In the genomic region with DNA sequence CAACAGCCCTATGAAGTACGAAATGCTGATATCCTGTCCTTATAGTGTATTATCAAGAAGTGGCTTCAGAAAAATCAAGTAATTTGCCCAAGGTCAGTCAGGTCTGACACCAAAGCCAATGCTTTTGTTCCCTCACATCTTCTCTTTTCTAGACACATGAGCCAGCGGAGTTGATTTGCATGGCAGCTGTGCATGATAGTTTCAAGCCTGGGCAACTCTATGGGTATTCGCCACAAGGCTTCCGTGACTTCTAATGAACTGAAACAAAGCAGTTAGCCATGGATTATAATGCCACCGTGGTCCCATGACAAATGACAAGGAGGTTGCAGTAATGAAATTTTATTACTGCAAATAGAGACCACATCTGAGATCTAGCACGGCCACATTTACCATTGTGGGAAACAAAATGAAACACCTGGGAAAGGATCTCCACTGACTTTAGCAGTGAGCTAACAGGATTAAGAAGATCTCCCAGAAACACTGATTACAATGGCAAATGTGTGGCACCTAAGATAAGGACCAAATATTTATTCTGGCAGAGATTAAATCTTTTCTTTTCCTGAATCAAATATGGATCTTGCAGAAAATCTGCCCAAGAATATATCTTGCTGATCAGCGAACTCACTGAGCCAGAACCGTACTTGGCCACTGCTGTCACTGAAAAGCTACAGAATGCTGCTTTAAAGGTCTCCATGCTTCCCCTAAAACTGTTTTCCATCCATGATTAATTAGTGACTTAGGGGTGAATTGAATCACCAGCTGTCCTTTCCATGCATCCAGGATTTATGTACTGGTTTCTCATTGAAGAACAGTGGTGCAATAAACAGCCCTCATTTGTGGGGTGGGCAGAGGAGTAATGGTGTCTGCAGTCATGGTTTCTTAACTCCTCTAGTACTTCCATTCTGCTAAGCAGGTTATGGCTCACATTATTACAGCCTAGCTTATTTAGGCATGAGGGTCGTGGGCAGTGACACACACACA, we compare ENCODE assay signal across 20 cellular contexts.
DNase-seq lines count a peak whose midpoint lies in the region; ATAC-seq and TF ChIP-seq lines count a peak whose summit lies in the region.
"Had no signal": no experiment of that assay in that cellular context is flagged by ENCODE, and none has a peak within 500 bp of the region (broad histone marks: within the 10 kb centered on the region; RNA-seq: fewer than 3 reads in every experiment).

No MANE protein-coding gene starts in this region.

- H3K9me3 ChIP-seq in PC-3 (ENCODE audit: low read length): no peaks in the 10 kb centered on the region
- H3K9me3 ChIP-seq: heart left ventricle, right atrium auricular region had no signal

- no peak overlapping the region for H2AFZ ChIP-seq in PC-3 (ENCODE audit: low read length)

- no peaks in the 10 kb centered on the region for H3K27me3 ChIP-seq in PC-3 (ENCODE audit: low read length)
- H3K27me3 ChIP-seq: cardiac muscle cell, heart left ventricle, right atrium auricular region had no signal

- CTCF ChIA-PET in PC-3 (lab: Charles Lee): no interaction called here

- no peak overlapping the region for H3K4me2 ChIP-seq in PC-3 (ENCODE audit: low read length)

- no peaks in the 10 kb centered on the region for H4K20me1 ChIP-seq in PC-3 (ENCODE audit: low read length)

- POLR2A ChIA-PET in PC-3 (lab: Charles Lee; ENCODE audit: unreplicated experiment): no interaction called here

- no peak overlapping the region for H3K9ac ChIP-seq in PC-3 (ENCODE audit: low read length)

- ATAC-seq in GM19452 (IDR thresholded peaks at IDR 0.05; ENCODE audit: unreplicated experiment) (no peak), GM21360 (IDR thresholded peaks at IDR 0.05; ENCODE audit: unreplicated experiment) (no peak), PC-3 (no peak)
- ATAC-seq: activated CD8-positive, alpha-beta memory T cell treated with anti-CD3 and anti-CD28 coated beads, Interleukin-2, amount 10 ng/mL, durations not matched to agents 7 days and 5 days; HCT116; heart left ventricle; left colon; T-helper 17 cell had no signal

- TF ChIP-seq CTCF in PC-3 (conservative IDR thresholded peaks at IDR 0.05; ENCODE audit: low read depth, low read length): no peak

- DNase-seq in NCI-H345 (lab: John Stamatoyannopoulos, UW) (peak; percentile 26), NCI-H345 treated with DMSO at 0.1 percent for 48 hours (lab: John Stamatoyannopoulos, UW; ENCODE audit: unreplicated experiment) (no peak), NCI-H524 (lab: John Stamatoyannopoulos, UW) (peak; percentile 70 to 89), cerebellar cortex (ENCODE audit: low spot score) (peak; percentile 40), PC-3 (no peak), MV-4-11 (lab: John Stamatoyannopoulos, UW) (no peak)
- DNase-seq: activated CD4-positive, alpha-beta T cell treated with anti-CD3 and anti-CD28 coated beads, Interleukin-2, amount 10 ng/mL, durations not matched to agents 24 days and 14 days; activated CD8-positive, alpha-beta memory T cell treated with anti-CD3 and anti-CD28 coated beads, Interleukin-2, amount 10 ng/mL, durations not matched to agents 7 days and 5 days; activated naive CD4-positive, alpha-beta T cell treated with anti-CD3 and anti-CD28 coated beads, Interleukin-2, amount 50 U/mL, for 16 hours; anterior cingulate cortex; COR-L47; heart left ventricle; left colon; mesendoderm; T-helper 17 cell had no signal

- no peak overlapping the region for H3K27ac ChIP-seq in PC-3 (ENCODE audit: low read length)
- H3K27ac ChIP-seq: cardiac muscle cell, heart left ventricle, right atrium auricular region had no signal

- BruUV-seq in PC-3 (replicated peaks; lab: Mats Ljungman, UMichigan): no TSS peak

- H3K79me2 ChIP-seq in PC-3 (ENCODE audit: low read length): no peaks in the 10 kb centered on the region

- H3K9me2 ChIP-seq in PC-3 (replicated peaks; ENCODE audit: low read length): no peaks in the 10 kb centered on the region

- no peaks in the 10 kb centered on the region for H3F3A ChIP-seq in PC-3 (ENCODE audit: low read length, unreplicated experiment)

- intact Hi-C loops in PC-3 (cut with micrococcal nuclease): no loop called here

- H3K4me1 ChIP-seq in PC-3 (ENCODE audit: insufficient read depth, low read length): no peaks in the 10 kb centered on the region
- H3K4me1 ChIP-seq: heart left ventricle, right atrium auricular region had no signal

- no peak overlapping the region for H3K4me3 ChIP-seq in PC-3 (ENCODE audit: low read length)
- H3K4me3 ChIP-seq: cardiac muscle cell, heart left ventricle, right atrium auricular region had no signal

- H3K36me3 ChIP-seq in PC-3 (ENCODE audit: low read depth, low read length): no peaks in the 10 kb centered on the region
- H3K36me3 ChIP-seq: cardiac muscle cell, heart left ventricle, right atrium auricular region had no signal

Comparison
In these comparisons a context has a peak if more than half of its experiments do, and no peak if none do; other contexts are left out.
1. DNase-seq: peak in NCI-H345 (single experiment), NCI-H524 (2 of 2) and cerebellar cortex (single experiment); none in NCI-H345 treated with DMSO at 0.1 percent for 48 hours (single experiment), PC-3 (single experiment) and MV-4-11 (single experiment).